20 cellular contexts compared by ENCODE assay signal in the genomic region with DNA sequence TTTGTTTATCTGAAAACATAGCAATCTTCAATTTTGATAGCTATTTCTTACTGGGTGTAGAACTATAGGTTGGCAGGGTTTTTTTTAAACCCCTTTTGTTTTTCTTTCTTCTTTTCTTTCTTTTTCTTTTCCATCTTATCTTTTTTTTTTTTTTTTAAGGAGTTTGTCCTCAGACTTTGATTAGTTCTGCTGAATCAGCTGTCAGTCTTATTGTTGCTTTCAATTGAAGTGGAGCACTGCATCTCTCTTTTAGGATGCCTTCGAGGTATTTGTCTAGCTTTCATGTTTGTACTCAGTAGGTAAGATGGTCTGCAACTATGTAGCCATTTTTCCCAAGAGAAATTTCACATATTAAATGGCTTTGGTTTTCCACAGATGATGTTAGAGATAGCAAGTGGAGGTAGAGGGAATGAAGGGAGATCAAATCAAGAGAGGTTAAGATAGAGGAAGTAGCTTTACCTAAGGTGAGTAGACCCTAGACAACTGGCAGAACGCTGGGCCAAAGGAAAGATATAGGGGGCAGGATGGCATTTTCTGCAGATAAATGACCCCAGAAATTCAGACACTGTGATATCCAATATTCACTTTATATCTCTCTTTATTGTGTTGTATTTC.
DNase-seq lines count a peak whose midpoint lies in the region; ATAC-seq and TF ChIP-seq lines count a peak whose summit lies in the region.
"Had no signal": no experiment of that assay in that cellular context is flagged by ENCODE, and none has a peak within 500 bp of the region (broad histone marks: within the 10 kb centered on the region; RNA-seq: fewer than 3 reads in every experiment).

No MANE protein-coding gene starts in this region.

- BruUV-seq in A673 (replicated peaks; lab: Mats Ljungman, UMichigan) = no TSS peak

- no peak for DNase-seq in A673 (ENCODE audit: low spot score)
- no peak for DNase-seq in GM12865 (ENCODE audit: low read depth)
- no peak for DNase-seq in activated B cell treated with CpG ODN at 0.5 μM for 24 hours
- DNase-seq in naive thymus-derived CD4-positive, alpha-beta T cell = no peak
- no peak for DNase-seq in RKO (ENCODE audit: low spot score)
- DNase-seq in iPS-NIHi11 (ENCODE audit: low spot score) = no peak
- no peak for DNase-seq in amniotic stem cell (lab: John Stamatoyannopoulos, UW)
- DNase-seq: activated CD4-positive, alpha-beta T cell treated with anti-CD3 and anti-CD28 coated beads for 1 hour; amygdala; central memory CD4-positive, alpha-beta T cell; hippocampal formation; Kasumi-1; midbrain; NCI-H1417; NCI-H526; sigmoid colon; uterus had no signal

- no peaks in the 10 kb centered on the region for H3K9me3 ChIP-seq in A673 (ENCODE audit: low read depth, low read length, poor library complexity, severe bottlenecking)
- no peaks in the 10 kb centered on the region for H3K9me3 ChIP-seq in naive thymus-derived CD4-positive, alpha-beta T cell (ENCODE audit: control insufficient read depth in 2 of 3, low read length in 3 of 3)
- H3K9me3 ChIP-seq: sigmoid colon, uterus had no signal

- ATAC-seq in activated B cell treated with CpG ODN at 0.5 μM for 24 hours (ENCODE audit: low read depth) (no peak), HG03565 (IDR thresholded peaks at IDR 0.05; ENCODE audit: unreplicated experiment) (no peak)
- ATAC-seq in naive thymus-derived CD4-positive, alpha-beta T cell = no peak
- ATAC-seq: HCT116 had no signal

- peaks cover 86% of the 10 kb centered on the region for H3K4me1 Mint-ChIP-seq in activated B cell treated with CpG ODN at 0.5 μM for 24 hours
- peaks cover 30 to 59% (median 46%) of the 10 kb centered on the region in 7 donors for H3K4me1 Mint-ChIP-seq in naive thymus-derived CD4-positive, alpha-beta T cell

- TF ChIP-seq CTCF in A673 (conservative IDR thresholded peaks at IDR 0.05; ENCODE audit: low read depth, low read length) (no peak), GM12865 (IDR thresholded peaks at IDR 0.05; ENCODE audit: insufficient read depth, low read depth, low read length, missing control alignments) (no peak), activated B cell treated with CpG ODN at 0.5 μM for 24 hours (IDR thresholded peaks at IDR 0.05) (no peak)

- H3K4me3 ChIP-seq in A673 (ENCODE audit: low read depth, low read length, poor library complexity, severe bottlenecking) (no peak overlapping the region), GM12865 (ENCODE audit: low read depth, low read length) (peak overlapping the region; percentile 53)
- no peak overlapping the region for H3K4me3 ChIP-seq in naive thymus-derived CD4-positive, alpha-beta T cell (ENCODE audit: low read length)
- H3K4me3 ChIP-seq: sigmoid colon, uterus had no signal

- peak overlapping the region; percentile 90 for H3K27ac Mint-ChIP-seq in activated B cell treated with CpG ODN at 0.5 μM for 24 hours
- peak overlapping the region in 4 of 9 donors; percentile 5 to 51 (median 24) for H3K27ac Mint-ChIP-seq in naive thymus-derived CD4-positive, alpha-beta T cell

- H3K4me3 Mint-ChIP-seq in activated B cell treated with CpG ODN at 0.5 μM for 24 hours = no peak overlapping the region
- H3K4me3 Mint-ChIP-seq in naive thymus-derived CD4-positive, alpha-beta T cell = peak overlapping the region in 7 of 10 donors; percentile 1 to 76 (median 27)

- POLR2A ChIA-PET in A673 (lab: Charles Lee; ENCODE audit: low non-redundant PET) = interaction anchor here (0.7 kb wide), 1 partner anchor 366 kb away, joined by 5 read pairs; no protein-coding TSS in a partner anchor
- POLR2A ChIA-PET in activated B cell treated with CpG ODN at 0.5 μM for 24 hours (lab: Charles Lee) = interaction anchor here (0.6 to 11.0 kb wide), 5 partner anchors 9 to 339 kb away, joined by 5 to 182 read pairs (median 13); a partner anchor contains a TSS
- POLR2A ChIA-PET in naive thymus-derived CD4-positive, alpha-beta T cell (lab: Charles Lee) = interaction anchor here (0.6 to 1.0 kb wide), 3 partner anchors 9 to 16 kb away, joined by 3 to 4 read pairs (median 3); no protein-coding TSS in a partner anchor

- no peaks in the 10 kb centered on the region for H3K36me3 ChIP-seq in A673 (ENCODE audit: insufficient read depth, low read length, poor library complexity, severe bottlenecking)
- H3K36me3 ChIP-seq in naive thymus-derived CD4-positive, alpha-beta T cell (ENCODE audit: control insufficient read depth in 2 of 3, insufficient read depth in 3 of 3, low read length in 3 of 3) = no peaks in the 10 kb centered on the region
- H3K36me3 ChIP-seq: sigmoid colon, uterus had no signal

- CTCF ChIA-PET in A673 (lab: Charles Lee) = no interaction called here
- CTCF ChIA-PET in activated B cell treated with CpG ODN at 0.5 μM for 24 hours (lab: Charles Lee) = interaction anchor here (1.3 to 7.7 kb wide), 2 partner anchors 16 to 273 kb away, joined by 3 to 58 read pairs; no protein-coding TSS in a partner anchor
- CTCF ChIA-PET in naive thymus-derived CD4-positive, alpha-beta T cell (lab: Charles Lee) = interaction anchor here (1.1 to 1.7 kb wide), 3 partner anchors 9 to 61 kb away, joined by 3 to 9 read pairs (median 4); no protein-coding TSS in a partner anchor

- H3K27ac ChIP-seq in A673 (ENCODE audit: low read depth, low read length, poor library complexity, severe bottlenecking) = peak overlapping the region; percentile 96
- no peak overlapping the region for H3K27ac ChIP-seq in naive thymus-derived CD4-positive, alpha-beta T cell (ENCODE audit: low read depth, low read length)

- H3K4me1 ChIP-seq in A673 (ENCODE audit: insufficient read depth, low read length, poor library complexity, severe bottlenecking) = peaks cover 43% of the 10 kb centered on the region
- peaks cover 27 to 28% of the 10 kb centered on the region in 2 donors for H3K4me1 ChIP-seq in naive thymus-derived CD4-positive, alpha-beta T cell (ENCODE audit: control insufficient read depth in 2 of 2, insufficient read depth in 2 of 2, low read length in 2 of 2)
- H3K4me1 ChIP-seq: uterus had no signal

- no peaks in the 10 kb centered on the region for H3K9me3 Mint-ChIP-seq in activated B cell treated with CpG ODN at 0.5 μM for 24 hours
- no peaks in the 10 kb centered on the region for H3K9me3 Mint-ChIP-seq in naive thymus-derived CD4-positive, alpha-beta T cell
- H3K9me3 Mint-ChIP-seq: activated T-helper 2 cell treated with anti-CD3 and anti-CD28 coated beads, Interferon-gamma antibody, Interleukin-2, Interleukin-4, amounts not matched to agents 10 μg/mL and 5 μg/mL and 100 μg/mL, durations not matched to agents 14 hours and 24 hours and 36 hours had no signal

- intact Hi-C loops in A673 (cut with micrococcal nuclease; ENCODE audit: unreplicated experiment) (no loop called here), activated B cell treated with CpG ODN at 0.5 μM for 24 hours (cut with micrococcal nuclease) (no loop called here)
- intact Hi-C loops in naive thymus-derived CD4-positive, alpha-beta T cell (cut with micrococcal nuclease) = no loop called here

- no peaks in the 10 kb centered on the region for H3K36me3 Mint-ChIP-seq in activated B cell treated with CpG ODN at 0.5 μM for 24 hours (ENCODE audit: low read depth)
- no peaks in the 10 kb centered on the region for H3K36me3 Mint-ChIP-seq in naive thymus-derived CD4-positive, alpha-beta T cell

- no peaks in the 10 kb centered on the region for H3K27me3 Mint-ChIP-seq in activated B cell treated with CpG ODN at 0.5 μM for 24 hours
- H3K27me3 Mint-ChIP-seq in naive thymus-derived CD4-positive, alpha-beta T cell = no peaks in the 10 kb centered on the region

- no peaks in the 10 kb centered on the region for H3K27me3 ChIP-seq in A673 (replicated peaks; ENCODE audit: insufficient read depth, low read depth, low read length, poor library complexity)
- no peaks in the 10 kb centered on the region for H3K27me3 ChIP-seq in naive thymus-derived CD4-positive, alpha-beta T cell (ENCODE audit: control insufficient read depth in 2 of 2, insufficient read depth in 2 of 2, low read length in 2 of 2)
- H3K27me3 ChIP-seq: sigmoid colon, uterus had no signal
